Comparison of ENCODE assay signal across 2 cellular contexts in the genomic region with DNA sequence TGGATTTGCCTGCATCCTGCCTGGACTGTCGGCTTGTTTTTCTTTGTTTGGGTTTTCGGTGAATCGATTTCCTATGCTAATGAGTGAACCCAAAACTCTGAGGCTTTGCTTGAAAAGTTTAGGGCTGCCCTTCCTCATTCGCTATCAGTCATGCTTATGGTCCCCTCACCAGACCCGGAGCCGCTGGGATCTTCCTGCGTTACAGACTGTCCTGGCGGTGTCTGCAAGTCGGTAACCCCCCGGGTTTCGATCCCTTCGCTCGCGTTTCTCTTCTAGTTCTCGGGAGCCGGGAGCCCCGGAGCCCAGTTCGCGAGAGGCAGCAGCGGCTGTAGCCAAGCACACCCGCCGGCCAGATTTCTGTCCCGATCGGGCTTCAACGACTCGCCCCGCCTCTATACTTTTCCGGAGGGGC.
A peak's percentile ranks its signal among the peaks of the same experiment; 100 is the strongest.
TF ChIP-seq lines count a peak whose summit lies in the region.

No MANE protein-coding gene starts in this region.

TF ChIP-seq in H1, 55 proteins besides CTCF, POLR2A, EP300 and RAD21:
- TF ChIP-seq RNF2 (IDR thresholded peaks at IDR 0.05; ENCODE audit: borderline replicate concordance, low read depth, low read length, missing control alignments, poor library complexity, severe bottlenecking), result peak; percentile 96
- no peak for TF ChIP-seq SP4 (IDR thresholded peaks at IDR 0.05; ENCODE audit: low read length)
- peak; percentile 92; the same call in 1 of the 2 replicates for TF ChIP-seq CBX8 (IDR thresholded peaks at IDR 0.05; ENCODE audit: borderline replicate concordance, low read depth, low read length)
TF ChIP-seq in H1: peak in this region for 2.

TF ChIP-seq in neural cell, 6 proteins besides CTCF, POLR2A, EP300 and RAD21:
- no peak for TF ChIP-seq MXI1 (conservative IDR thresholded peaks at IDR 0.05; ENCODE audit: poor library complexity, severe bottlenecking)
- TF ChIP-seq POLR2AphosphoS5 (IDR thresholded peaks at IDR 0.05), result peak; percentile 27
TF ChIP-seq in neural cell: peak in this region for 1.
